Comparison of ENCODE assay signal across 3 cellular contexts in genomic region chr17:16346721-16347271, GRCh38.
TF ChIP-seq lines count a peak whose summit lies in the region.

No MANE protein-coding gene starts in this region.

TF ChIP-seq in GM23338, 12 proteins besides CTCF, POLR2A, EP300 and RAD21:
- TF ChIP-seq ETS1 (IDR thresholded peaks at IDR 0.05) (no peak), POLR2AphosphoS5 (IDR thresholded peaks at IDR 0.05; ENCODE audit: low read depth) (peak; percentile 15; the same call in 1 of the 2 replicates)

TF ChIP-seq in HEK293, 187 proteins besides CTCF, POLR2A, EP300 and RAD21:
- TF ChIP-seq ZNF121 (tag by site-specific recombination; IDR thresholded peaks at IDR 0.05), result peak; percentile 65; the same call in 1 of the 2 replicates
- TF ChIP-seq ZNF248 (tag by site-specific recombination; IDR thresholded peaks at IDR 0.05), result no peak

TF ChIP-seq in H1, 55 proteins besides CTCF, POLR2A, EP300 and RAD21:
- TF ChIP-seq EZH2 (IDR thresholded peaks at IDR 0.05; ENCODE audit: low read depth, low read length, severe bottlenecking), result no peak
- no peak for TF ChIP-seq E2F6 (IDR thresholded peaks at IDR 0.05)
- peak; percentile 39; the same call in 1 of the 2 replicates for TF ChIP-seq POLR2AphosphoS5 (IDR thresholded peaks at IDR 0.05; ENCODE audit: low read depth, low read length)
- no peak for TF ChIP-seq GABPA (IDR thresholded peaks at IDR 0.05; ENCODE audit: borderline replicate concordance, insufficient read depth, low read length)
TF ChIP-seq in H1: peak in this region for 1.
